Comparison of ENCODE assay signal across 1 cellular context in the genomic region with DNA sequence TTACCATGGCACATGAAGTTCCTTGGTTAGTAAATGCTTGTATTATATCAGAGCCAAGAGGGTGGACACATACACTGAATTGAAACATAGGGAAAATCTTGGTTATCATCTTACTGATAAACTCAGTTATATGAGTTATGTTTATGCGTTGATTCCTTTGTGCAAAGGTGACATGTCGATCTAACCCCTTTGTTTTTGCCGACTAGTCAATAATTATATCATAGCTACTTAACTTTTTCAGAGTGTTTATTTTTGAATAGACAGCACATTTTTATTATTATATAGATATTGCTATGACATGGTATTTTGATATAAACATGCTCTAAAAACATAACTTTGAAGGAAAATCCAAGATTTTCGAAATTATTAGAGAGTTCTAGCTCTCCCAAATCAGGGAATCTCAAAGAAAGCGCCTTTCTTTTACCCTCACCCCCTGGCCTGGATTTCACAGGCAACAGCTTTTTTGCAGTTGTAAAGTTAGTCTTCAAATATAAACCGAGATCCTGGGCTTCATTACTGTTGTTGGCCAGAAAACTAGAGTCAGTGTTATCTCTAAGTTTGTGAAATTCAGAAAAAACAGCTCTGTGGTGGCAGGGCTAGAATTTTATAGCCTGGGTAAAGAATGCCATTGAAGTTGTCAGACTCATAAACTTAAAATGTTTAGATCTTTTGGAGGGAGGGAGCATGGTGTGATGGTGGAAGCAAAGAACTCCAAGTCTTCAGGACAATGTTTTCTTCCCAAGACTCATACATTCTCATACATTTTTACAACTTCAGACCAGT.
TF ChIP-seq lines count a peak whose summit lies in the region.

No MANE protein-coding gene starts in this region.

TF ChIP-seq in HepG2, 621 proteins besides CTCF, POLR2A, EP300 and RAD21:
- no peak for TF ChIP-seq PLRG1 (conservative IDR thresholded peaks at IDR 0.05)
- no peak for TF ChIP-seq FOXC1 (CRISPR knock-in tag; IDR thresholded peaks at IDR 0.05; ENCODE audit: borderline replicate concordance)
- TF ChIP-seq MAFF (IDR thresholded peaks at IDR 0.05; ENCODE audit: low read depth, low read length), result peak; percentile 69; the same call in 1 of the 2 replicates
- TF ChIP-seq MAFK (conservative IDR thresholded peaks at IDR 0.05 in 1 of 2, IDR thresholded peaks at IDR 0.05 in 1 of 2; ENCODE audit: low read length in 2 of 2), result peak; percentile 50 to 75; a peak in 3 of 4 replicates
- TF ChIP-seq TMF1 (CRISPR knock-in tag; IDR thresholded peaks at IDR 0.05; ENCODE audit: low read depth), result no peak
- TF ChIP-seq ARID3A (IDR thresholded peaks at IDR 0.05; ENCODE audit: low read depth, low read length), result no peak
- no peak for TF ChIP-seq ZNF629 (CRISPR knock-in tag; conservative IDR thresholded peaks at IDR 0.05)
- no peak for TF ChIP-seq ZNF761 (CRISPR knock-in tag; conservative IDR thresholded peaks at IDR 0.05)
